In genomic region chr10:14530465-14530864, GRCh38 we compare ENCODE assay signal across 1 cellular context.
TF ChIP-seq lines count a peak whose summit lies in the region.

No MANE protein-coding gene starts in this region.

TF ChIP-seq in IMR-90, 13 proteins besides CTCF, POLR2A, EP300 and RAD21:
- TF ChIP-seq NFE2L2 (IDR thresholded peaks at IDR 0.05; ENCODE audit: low read depth, low read length) (no peak), BHLHE40 (IDR thresholded peaks at IDR 0.05; ENCODE audit: low read depth, low read length) (no peak), ELK1 (IDR thresholded peaks at IDR 0.05; ENCODE audit: borderline replicate concordance, low read depth, low read length) (no peak), MAFK (IDR thresholded peaks at IDR 0.05; ENCODE audit: low read depth, low read length) (no peak), FOS (IDR thresholded peaks at IDR 0.05; ENCODE audit: low read depth, low read length) (no peak), RCOR1 (IDR thresholded peaks at IDR 0.05; ENCODE audit: insufficient replicate concordance, low read length) (no peak), CHD1 (IDR thresholded peaks at IDR 0.05; ENCODE audit: low read depth, low read length) (no peak), MAZ (IDR thresholded peaks at IDR 0.05; ENCODE audit: borderline replicate concordance, low read depth, low read length) (no peak), USF2 (IDR thresholded peaks at IDR 0.05; ENCODE audit: low read depth, low read length) (no peak), MXI1 (IDR thresholded peaks at IDR 0.05; ENCODE audit: borderline replicate concordance, low read depth, low read length) (no peak)
